In the genomic region with DNA sequence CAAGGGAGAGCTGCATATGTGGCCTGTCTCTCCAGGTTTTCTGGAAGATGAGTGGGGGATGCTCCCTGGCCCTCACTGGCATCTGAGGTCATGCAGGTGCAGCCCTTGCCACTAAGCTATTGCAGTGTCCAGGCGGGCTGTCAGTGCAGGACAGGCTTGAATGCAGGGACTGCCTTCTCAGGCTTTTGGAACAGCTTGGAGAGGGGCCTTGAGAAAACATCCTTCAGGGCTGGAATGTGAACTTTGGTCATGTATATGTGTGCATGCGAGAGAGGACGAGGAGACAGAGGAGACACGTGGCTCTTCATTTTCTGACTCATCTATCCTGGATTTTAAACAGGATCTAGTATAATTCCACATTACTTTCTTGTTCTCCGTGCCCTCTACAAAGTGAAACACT, we compare ENCODE assay signal across 14 cellular contexts.
DNase-seq lines count a peak whose midpoint lies in the region; ATAC-seq, FAIRE-seq and TF ChIP-seq lines count a peak whose summit lies in the region.
"Had no signal": no experiment of that assay in that cellular context is flagged by ENCODE, and none has a peak within 500 bp of the region (broad histone marks: within the 10 kb centered on the region; RNA-seq: fewer than 3 reads in every experiment).

No MANE protein-coding gene starts in this region.

- H3K79me2 ChIP-seq in astrocyte (ENCODE audit: insufficient read depth, low read length) (no peaks in the 10 kb centered on the region), OCI-LY7 (ENCODE audit: insufficient read depth, low read depth, low read length) (no peaks in the 10 kb centered on the region)

- ATAC-seq in CD8-positive, alpha-beta T cell = no peak

- H3K4me3 Mint-ChIP-seq in astrocyte (ENCODE audit: unreplicated experiment) = no peak overlapping the region
- no peak overlapping the region for H3K4me3 Mint-ChIP-seq in CD8-positive, alpha-beta T cell
- H3K4me3 Mint-ChIP-seq: activated B cell treated with CpG ODN at 0.5 μM for 24 hours had no signal

- H4K20me1 ChIP-seq in astrocyte (ENCODE audit: insufficient read depth, low read length) (no peaks in the 10 kb centered on the region), OCI-LY7 (ENCODE audit: insufficient read depth, low read length) (no peaks in the 10 kb centered on the region)

- H3K4me2 ChIP-seq in astrocyte (ENCODE audit: low read length) = peak overlapping the region; percentile 53
- no peak overlapping the region for H3K4me2 ChIP-seq in OCI-LY7 (ENCODE audit: low read length)

- H3K36me3 ChIP-seq in astrocyte (ENCODE audit: insufficient read depth, low read length) (no peaks in the 10 kb centered on the region), OCI-LY7 (ENCODE audit: insufficient read depth, low read length) (no peaks in the 10 kb centered on the region)
- H3K36me3 ChIP-seq in CD8-positive, alpha-beta T cell (ENCODE audit: insufficient read depth, low read length) = no peaks in the 10 kb centered on the region
- H3K36me3 ChIP-seq: sigmoid colon had no signal

- CTCF ChIA-PET in CD8-positive, alpha-beta T cell (lab: Charles Lee) = no interaction called here
- CTCF ChIA-PET in OCI-LY7 (lab: Charles Lee; ENCODE audit: unreplicated experiment) = no interaction called here

- H2AFZ ChIP-seq in astrocyte (ENCODE audit: low read depth, low read length) (no peak overlapping the region), OCI-LY7 (ENCODE audit: low read length) (no peak overlapping the region)

- peak overlapping the region; percentile 81 for H3K27ac Mint-ChIP-seq in astrocyte (ENCODE audit: unreplicated experiment)
- H3K27ac Mint-ChIP-seq in CD8-positive, alpha-beta T cell = no peak overlapping the region
- H3K27ac Mint-ChIP-seq: activated B cell treated with CpG ODN at 0.5 μM for 24 hours had no signal

- H3K4me1 ChIP-seq in astrocyte (ENCODE audit: insufficient read depth, low read length) (peaks cover 18% of the 10 kb centered on the region), OCI-LY7 (ENCODE audit: insufficient read depth, low read length, poor library complexity, severe bottlenecking) (no peaks in the 10 kb centered on the region)
- no peaks in the 10 kb centered on the region for H3K4me1 ChIP-seq in CD8-positive, alpha-beta T cell (ENCODE audit: insufficient read depth, low read length)

- peaks cover 18% of the 10 kb centered on the region for H3K4me1 Mint-ChIP-seq in astrocyte (ENCODE audit: low read depth, unreplicated experiment)
- peaks cover 4% of the 10 kb centered on the region for H3K4me1 Mint-ChIP-seq in CD8-positive, alpha-beta T cell (ENCODE audit: low read depth)

- no peaks in the 10 kb centered on the region for H3K36me3 Mint-ChIP-seq in astrocyte (ENCODE audit: low read depth, unreplicated experiment)
- H3K36me3 Mint-ChIP-seq in CD8-positive, alpha-beta T cell = no peaks in the 10 kb centered on the region

- no peak overlapping the region for H3K27ac ChIP-seq in astrocyte (ENCODE audit: low read depth, low read length)
- H3K27ac ChIP-seq in CD8-positive, alpha-beta T cell (ENCODE audit: low read depth, low read length) = no peak overlapping the region
- H3K27ac ChIP-seq in OCI-LY7 (ENCODE audit: low read depth, low read length, poor library complexity, severe bottlenecking) = no peak overlapping the region
- H3K27ac ChIP-seq: sigmoid colon had no signal

- peak overlapping the region; percentile 3 for H3K9ac ChIP-seq in astrocyte (ENCODE audit: low read length)

- TF ChIP-seq CTCF in AG09309 (IDR thresholded peaks at IDR 0.05; ENCODE audit: control insufficient read depth, insufficient read depth, low read depth, low read length, missing control alignments) = no peak
- TF ChIP-seq CTCF in astrocyte (IDR thresholded peaks at IDR 0.05; ENCODE audit: insufficient read depth, low read depth, low read length) = no peak
- TF ChIP-seq CTCF in CD8-positive, alpha-beta T cell (IDR thresholded peaks at IDR 0.05) = no peak
- no peak for TF ChIP-seq CTCF in OCI-LY7 (conservative IDR thresholded peaks at IDR 0.05; ENCODE audit: low read length)

- no TSS peak for BruUV-seq in OCI-LY7 (replicated peaks; lab: Mats Ljungman, UMichigan)

- H3K9me2 ChIP-seq in OCI-LY7 (ENCODE audit: insufficient read depth, low read length) = no peaks in the 10 kb centered on the region

- POLR2A ChIA-PET in CD8-positive, alpha-beta T cell (lab: Charles Lee) = no interaction called here
- POLR2A ChIA-PET in OCI-LY7 (lab: Charles Lee) = interaction anchor here (0.6 kb wide), 1 partner anchor 1906 kb away, joined by 4 read pairs; no protein-coding TSS in a partner anchor

- intact Hi-C loops in CD8-positive, alpha-beta T cell (cut with DNase I, micrococcal nuclease) = no loop called here
- intact Hi-C loops in OCI-LY7 (cut with micrococcal nuclease; ENCODE audit: unreplicated experiment) = no loop called here

- no peaks in the 10 kb centered on the region for H3K9me3 Mint-ChIP-seq in astrocyte (ENCODE audit: unreplicated experiment)
- no peaks in the 10 kb centered on the region for H3K9me3 Mint-ChIP-seq in CD8-positive, alpha-beta T cell
- H3K9me3 Mint-ChIP-seq: activated B cell treated with CpG ODN at 0.5 μM for 24 hours had no signal

- H3K4me3 ChIP-seq in AG09309 (ENCODE audit: control insufficient read depth, low read depth, low read length) (no peak overlapping the region), astrocyte (ENCODE audit: insufficient read depth, low read depth, low read length) (no peak overlapping the region), OCI-LY7 (ENCODE audit: low read depth, low read length, poor library complexity, severe bottlenecking) (no peak overlapping the region)
- H3K4me3 ChIP-seq in CD8-positive, alpha-beta T cell (ENCODE audit: low read depth, low read length) = no peak overlapping the region
- H3K4me3 ChIP-seq: sigmoid colon had no signal

- no peak for FAIRE-seq in astrocyte (lab: Jason Lieb, UNC)

- no peaks in the 10 kb centered on the region for H3K27me3 ChIP-seq in astrocyte (ENCODE audit: insufficient read depth, low read length)
- no peaks in the 10 kb centered on the region for H3K27me3 ChIP-seq in CD8-positive, alpha-beta T cell (ENCODE audit: insufficient read depth, low read length)
- H3K27me3 ChIP-seq: sigmoid colon had no signal

- H3K9me3 ChIP-seq in astrocyte (ENCODE audit: insufficient read depth, low read depth, low read length) (no peaks in the 10 kb centered on the region), OCI-LY7 (ENCODE audit: low read length) (no peaks in the 10 kb centered on the region)
- H3K9me3 ChIP-seq in CD8-positive, alpha-beta T cell (ENCODE audit: low read length) = no peaks in the 10 kb centered on the region
- H3K9me3 ChIP-seq: sigmoid colon had no signal

- DNase-seq in AG09309 (ENCODE audit: low read depth) (peak; percentile 21), HCEC 1CT (peak; percentile 93), astrocyte (ENCODE audit: low read depth) (peak; percentile 59), left kidney (ENCODE audit: low read depth, low spot score) (peak; percentile 72), cerebellum (ENCODE audit: low spot score) (no peak), OCI-LY7 (ENCODE audit: low spot score) (no peak), NOMO-1 treated with dmso at 0.1 percent for 144 hours (lab: John Stamatoyannopoulos, UW; ENCODE audit: unreplicated experiment) (no peak)
- no peak for DNase-seq in CD8-positive, alpha-beta T cell
- DNase-seq: activated B cell treated with CpG ODN at 0.5 μM for 24 hours, caudate nucleus, NCI-H1092, NCI-H524 treated with DMSO at 0.1 percent for 48 hours, SIG-M5, sigmoid colon had no signal

- H3K27me3 Mint-ChIP-seq in astrocyte (ENCODE audit: low read depth, unreplicated experiment) = peaks cover 25% of the 10 kb centered on the region
- peaks cover 9% of the 10 kb centered on the region for H3K27me3 Mint-ChIP-seq in CD8-positive, alpha-beta T cell (ENCODE audit: low read depth)

Comparison
In these comparisons a context has a peak if more than half of its experiments do, and no peak if none do; other contexts are left out.
1. DNase-seq: peak in AG09309 (single experiment), HCEC 1CT (single experiment), astrocyte (single experiment) and left kidney (single experiment); none in cerebellum (single experiment), CD8-positive, alpha-beta T cell (0 of 7), OCI-LY7 (single experiment) and NOMO-1 treated with dmso at 0.1 percent for 144 hours (single experiment).